Comparison of ENCODE assay signal across 1 cellular context in the genomic region with DNA sequence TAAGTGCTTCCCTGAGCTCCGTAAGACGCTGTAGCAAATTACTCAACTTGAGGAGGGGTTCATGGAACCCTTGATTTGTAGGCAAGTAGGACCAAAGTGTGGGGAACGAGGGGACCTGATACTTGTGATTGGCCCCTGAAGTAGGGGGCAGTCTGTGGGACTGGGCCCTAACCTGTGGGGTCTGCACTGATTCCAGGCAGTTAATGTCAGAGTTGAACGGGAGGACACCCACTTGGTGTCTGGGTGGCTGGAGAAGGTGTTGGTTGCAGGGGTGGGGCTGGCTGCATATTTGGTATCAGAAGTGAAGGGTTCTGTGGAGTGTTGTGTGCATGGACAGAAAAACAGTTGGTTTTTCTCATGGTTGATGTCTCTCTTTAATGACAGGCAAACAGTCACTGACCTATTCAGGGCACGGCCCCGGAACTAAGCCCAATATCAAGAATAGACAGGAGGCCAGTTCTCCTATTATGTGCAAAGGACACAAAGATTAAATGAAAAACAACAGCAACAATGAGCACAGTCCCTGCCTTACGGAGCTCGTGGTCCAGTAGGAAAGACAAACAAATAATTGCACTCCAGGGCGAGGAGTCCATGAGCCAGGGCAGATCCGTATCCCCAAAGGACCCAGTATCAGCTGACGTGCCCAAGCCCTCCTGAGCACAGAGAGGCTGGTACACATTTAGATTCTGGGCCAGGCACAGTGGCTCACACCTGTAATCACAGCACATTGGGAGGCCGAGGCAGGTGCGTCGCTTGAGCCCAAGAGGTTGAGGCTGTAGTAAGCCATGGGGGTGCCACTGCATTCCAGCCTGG.
TF ChIP-seq lines count a peak whose summit lies in the region.

No MANE protein-coding gene starts in this region.

TF ChIP-seq in HepG2, 621 proteins besides CTCF, POLR2A, EP300 and RAD21 (continued from another document and continues in another):
- TF ChIP-seq GMEB2 (CRISPR knock-in tag; IDR thresholded peaks at IDR 0.05; ENCODE audit: low read depth) (no peak), ZNF567 (CRISPR knock-in tag; IDR thresholded peaks at IDR 0.05; ENCODE audit: borderline replicate concordance) (0 out of 2 replicates have a peak, but pooled peaks have one; percentile 33), ZNF12 (CRISPR knock-in tag; IDR thresholded peaks at IDR 0.05) (no peak), POGZ (CRISPR knock-in tag; IDR thresholded peaks at IDR 0.05) (peak; percentile 56; the same call in 1 of the 2 replicates), JUN (CRISPR knock-in tag; IDR thresholded peaks at IDR 0.05) (no peak), ZNF326 (CRISPR knock-in tag; IDR thresholded peaks at IDR 0.05; ENCODE audit: borderline replicate concordance) (no peak), ZNF670 (CRISPR knock-in tag; IDR thresholded peaks at IDR 0.05; ENCODE audit: borderline replicate concordance) (peak; percentile 59), NFKBIZ (CRISPR knock-in tag; IDR thresholded peaks at IDR 0.05) (no peak), ZKSCAN1 (IDR thresholded peaks at IDR 0.05; ENCODE audit: low read length) (no peak), ZFP62 (CRISPR knock-in tag; IDR thresholded peaks at IDR 0.05) (no peak), ARID4A (CRISPR knock-in tag; IDR thresholded peaks at IDR 0.05; ENCODE audit: borderline replicate concordance) (peak; percentile 61; the same call in 1 of the 2 replicates), ZNF230 (CRISPR knock-in tag; IDR thresholded peaks at IDR 0.05) (0 out of 2 replicates have a peak, but pooled peaks have one; percentile 40), FOXA3 (CRISPR knock-in tag; IDR thresholded peaks at IDR 0.05) (peak; percentile 83), ZNF264 (CRISPR knock-in tag; IDR thresholded peaks at IDR 0.05) (0 out of 2 replicates have a peak, but pooled peaks have one; percentile 64), MAZ (IDR thresholded peaks at IDR 0.05; ENCODE audit: borderline replicate concordance, low read depth, low read length) (no peak), MAZ (CRISPR knock-in tag; IDR thresholded peaks at IDR 0.05; ENCODE audit: low read depth) (0 out of 2 replicates have a peak, but pooled peaks have one; percentile 37), SP2 (CRISPR knock-in tag; IDR thresholded peaks at IDR 0.05) (no peak), ZNF180 (CRISPR knock-in tag; IDR thresholded peaks at IDR 0.05; ENCODE audit: borderline replicate concordance, low read depth) (0 out of 2 replicates have a peak, but pooled peaks have one; percentile 27), ZBTB3 (CRISPR knock-in tag; IDR thresholded peaks at IDR 0.05; ENCODE audit: borderline replicate concordance, low read depth) (no peak), ZBED4 (CRISPR knock-in tag; IDR thresholded peaks at IDR 0.05; ENCODE audit: borderline replicate concordance) (peak; percentile 92; the same call in 1 of the 2 replicates), ZNF446 (CRISPR knock-in tag; IDR thresholded peaks at IDR 0.05) (no peak), SIX1 (CRISPR knock-in tag; IDR thresholded peaks at IDR 0.05; ENCODE audit: borderline replicate concordance) (peak; percentile 52; the same call in 1 of the 2 replicates), ZNF652 (CRISPR knock-in tag; IDR thresholded peaks at IDR 0.05; ENCODE audit: borderline replicate concordance, low read depth) (no peak), ARNTL (CRISPR knock-in tag; IDR thresholded peaks at IDR 0.05) (peak; percentile 35; the same call in 1 of the 2 replicates), GLI4 (CRISPR knock-in tag; IDR thresholded peaks at IDR 0.05; ENCODE audit: borderline replicate concordance) (no peak), HIC2 (CRISPR knock-in tag; IDR thresholded peaks at IDR 0.05; ENCODE audit: low read depth) (peak; percentile 76), ZNF605 (CRISPR knock-in tag; IDR thresholded peaks at IDR 0.05) (peak; percentile 66; the same call in 1 of the 2 replicates), HNF4A (CRISPR knock-in tag; IDR thresholded peaks at IDR 0.05) (peak; percentile 90), CCDC6 (CRISPR knock-in tag; IDR thresholded peaks at IDR 0.05) (no peak), HOXD1 (CRISPR knock-in tag; IDR thresholded peaks at IDR 0.05) (peak; percentile 93; the same call in 1 of the 2 replicates), RXRA (CRISPR knock-in tag; IDR thresholded peaks at IDR 0.05) (peak; percentile 88), ZNF136 (CRISPR knock-in tag; IDR thresholded peaks at IDR 0.05; ENCODE audit: low read depth) (peak; percentile 11; the same call in 1 of the 2 replicates), ZNF124 (CRISPR knock-in tag; IDR thresholded peaks at IDR 0.05) (0 out of 2 replicates have a peak, but pooled peaks have one; percentile 48), ZBTB7B (CRISPR knock-in tag; IDR thresholded peaks at IDR 0.05) (peak; percentile 62; the same call in 1 of the 2 replicates), ZNF3 (CRISPR knock-in tag; IDR thresholded peaks at IDR 0.05) (no peak), CREM (IDR thresholded peaks at IDR 0.05) (peak; percentile 54; the same call in 1 of the 2 replicates), CREM (CRISPR knock-in tag; IDR thresholded peaks at IDR 0.05) (no peak), MIER2 (CRISPR knock-in tag; IDR thresholded peaks at IDR 0.05) (peak; percentile 71)
- TF ChIP-seq, protein P1, sequence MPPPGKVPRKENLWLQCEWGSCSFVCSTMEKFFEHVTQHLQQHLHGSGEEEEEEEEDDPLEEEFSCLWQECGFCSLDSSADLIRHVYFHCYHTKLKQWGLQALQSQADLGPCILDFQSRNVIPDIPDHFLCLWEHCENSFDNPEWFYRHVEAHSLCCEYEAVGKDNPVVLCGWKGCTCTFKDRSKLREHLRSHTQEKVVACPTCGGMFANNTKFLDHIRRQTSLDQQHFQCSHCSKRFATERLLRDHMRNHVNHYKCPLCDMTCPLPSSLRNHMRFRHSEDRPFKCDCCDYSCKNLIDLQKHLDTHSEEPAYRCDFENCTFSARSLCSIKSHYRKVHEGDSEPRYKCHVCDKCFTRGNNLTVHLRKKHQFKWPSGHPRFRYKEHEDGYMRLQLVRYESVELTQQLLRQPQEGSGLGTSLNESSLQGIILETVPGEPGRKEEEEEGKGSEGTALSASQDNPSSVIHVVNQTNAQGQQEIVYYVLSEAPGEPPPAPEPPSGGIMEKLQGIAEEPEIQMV (CRISPR knock-in tag; IDR thresholded peaks at IDR 0.05; ENCODE audit: low read depth): no peak
- TF ChIP-seq, protein P2, sequence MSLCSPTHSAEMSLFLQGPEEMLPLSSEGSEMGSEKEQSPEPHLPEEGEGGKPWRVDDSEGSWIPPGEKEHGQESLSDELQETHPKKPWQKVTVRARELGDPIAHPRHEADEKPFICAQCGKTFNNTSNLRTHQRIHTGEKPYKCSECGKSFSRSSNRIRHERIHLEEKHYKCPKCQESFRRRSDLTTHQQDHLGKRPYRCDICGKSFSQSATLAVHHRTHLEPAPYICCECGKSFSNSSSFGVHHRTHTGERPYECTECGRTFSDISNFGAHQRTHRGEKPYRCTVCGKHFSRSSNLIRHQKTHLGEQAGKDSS (CRISPR knock-in tag; IDR thresholded peaks at IDR 0.05; ENCODE audit: borderline replicate concordance, low read depth): no peak
- TF ChIP-seq, protein P3, sequence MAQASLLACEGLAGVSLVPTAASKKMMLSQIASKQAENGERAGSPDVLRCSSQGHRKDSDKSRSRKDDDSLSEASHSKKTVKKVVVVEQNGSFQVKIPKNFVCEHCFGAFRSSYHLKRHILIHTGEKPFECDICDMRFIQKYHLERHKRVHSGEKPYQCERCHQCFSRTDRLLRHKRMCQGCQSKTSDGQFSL (CRISPR knock-in tag; IDR thresholded peaks at IDR 0.05): no peak
- TF ChIP-seq, protein P4, sequence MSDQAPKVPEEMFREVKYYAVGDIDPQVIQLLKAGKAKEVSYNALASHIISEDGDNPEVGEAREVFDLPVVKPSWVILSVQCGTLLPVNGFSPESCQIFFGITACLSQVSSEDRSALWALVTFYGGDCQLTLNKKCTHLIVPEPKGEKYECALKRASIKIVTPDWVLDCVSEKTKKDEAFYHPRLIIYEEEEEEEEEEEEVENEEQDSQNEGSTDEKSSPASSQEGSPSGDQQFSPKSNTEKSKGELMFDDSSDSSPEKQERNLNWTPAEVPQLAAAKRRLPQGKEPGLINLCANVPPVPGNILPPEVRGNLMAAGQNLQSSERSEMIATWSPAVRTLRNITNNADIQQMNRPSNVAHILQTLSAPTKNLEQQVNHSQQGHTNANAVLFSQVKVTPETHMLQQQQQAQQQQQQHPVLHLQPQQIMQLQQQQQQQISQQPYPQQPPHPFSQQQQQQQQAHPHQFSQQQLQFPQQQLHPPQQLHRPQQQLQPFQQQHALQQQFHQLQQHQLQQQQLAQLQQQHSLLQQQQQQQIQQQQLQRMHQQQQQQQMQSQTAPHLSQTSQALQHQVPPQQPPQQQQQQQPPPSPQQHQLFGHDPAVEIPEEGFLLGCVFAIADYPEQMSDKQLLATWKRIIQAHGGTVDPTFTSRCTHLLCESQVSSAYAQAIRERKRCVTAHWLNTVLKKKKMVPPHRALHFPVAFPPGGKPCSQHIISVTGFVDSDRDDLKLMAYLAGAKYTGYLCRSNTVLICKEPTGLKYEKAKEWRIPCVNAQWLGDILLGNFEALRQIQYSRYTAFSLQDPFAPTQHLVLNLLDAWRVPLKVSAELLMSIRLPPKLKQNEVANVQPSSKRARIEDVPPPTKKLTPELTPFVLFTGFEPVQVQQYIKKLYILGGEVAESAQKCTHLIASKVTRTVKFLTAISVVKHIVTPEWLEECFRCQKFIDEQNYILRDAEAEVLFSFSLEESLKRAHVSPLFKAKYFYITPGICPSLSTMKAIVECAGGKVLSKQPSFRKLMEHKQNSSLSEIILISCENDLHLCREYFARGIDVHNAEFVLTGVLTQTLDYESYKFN (CRISPR knock-in tag; conservative IDR thresholded peaks at IDR 0.05): peak; percentile 95
